19 cellular contexts compared by ENCODE assay signal in the genomic region with DNA sequence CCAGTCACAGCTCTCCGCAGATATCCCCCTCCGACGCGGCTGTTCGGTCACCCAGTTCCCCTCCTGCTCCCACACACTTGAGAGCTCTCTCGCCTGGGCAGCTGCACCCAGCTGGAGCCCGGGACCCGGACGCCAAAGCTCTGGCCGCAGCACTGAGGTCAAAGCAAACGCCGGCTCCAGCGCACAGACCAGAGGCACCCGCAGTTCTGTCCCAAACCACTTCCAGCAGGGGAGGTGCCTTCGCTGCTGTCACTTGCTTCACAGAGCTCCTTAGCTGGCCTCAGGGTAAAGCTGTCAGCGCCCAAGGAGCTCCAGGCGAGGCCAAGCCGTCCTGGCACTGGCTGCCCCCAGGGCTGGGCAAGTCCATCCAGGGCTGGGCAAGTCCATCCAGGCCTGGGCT. TPM values are rescaled to one million over a fixed set of nuclear protein-coding genes. Genes with fewer than 3 reads are reported as not detected.
DNase-seq lines count a peak whose midpoint lies in the region; ATAC-seq, FAIRE-seq and TF ChIP-seq lines count a peak whose summit lies in the region.
"Had no signal": no experiment of that assay in that cellular context is flagged by ENCODE, and none has a peak within 500 bp of the region (broad histone marks: within the 10 kb centered on the region; RNA-seq: fewer than 3 reads in every experiment).

No MANE protein-coding gene starts in this region.

- intact Hi-C loops in kidney (cut with DNase I), result no loop called here
- intact Hi-C loops in gastrocnemius medialis (cut with DNase I; ENCODE audit: low total_unique reads), result no loop called here
- intact Hi-C loops in vagina (cut with DNase I), result no loop called here
- intact Hi-C loops in stomach (cut with DNase I; ENCODE audit: low total_unique reads), result no loop called here

- CTCF ChIA-PET in RWPE1 (lab: Yijun Ruan, JAX), result interaction anchor here (0.7 to 1.4 kb wide), 3 partner anchors 19 to 29 kb away, joined by 3 to 8 read pairs (median 4); no protein-coding TSS in a partner anchor
- CTCF ChIA-PET in activated CD8-positive, alpha-beta memory T cell treated with anti-CD3 and anti-CD28 coated beads, Interleukin-2, amount 10 ng/mL, durations not matched to agents 7 days and 5 days (lab: Charles Lee), result interaction anchor here (1.5 kb wide), 1 partner anchor 18 kb away, joined by 4 read pairs; no protein-coding TSS in a partner anchor

- no peak overlapping the region for H3K4me3 ChIP-seq in kidney (ENCODE audit: low read length in 2 of 2)
- H3K4me3 ChIP-seq in gastrocnemius medialis, result no peak overlapping the region
- no peak overlapping the region for H3K4me3 ChIP-seq in vagina
- no peak overlapping the region for H3K4me3 ChIP-seq in stomach
- H3K4me3 ChIP-seq: GM12878 had no signal

- no peaks in the 10 kb centered on the region for H3K4me1 ChIP-seq in kidney (ENCODE audit: control insufficient read depth in 1 of 2, insufficient read depth in 1 of 2, low read depth in 1 of 2, low read length in 2 of 2)
- peaks cover 0 to 6% of the 10 kb centered on the region in 2 donors for H3K4me1 ChIP-seq in gastrocnemius medialis
- H3K4me1 ChIP-seq in vagina, result no peaks in the 10 kb centered on the region
- H3K4me1 ChIP-seq in stomach, result no peaks in the 10 kb centered on the region

- H3K36me3 Mint-ChIP-seq in activated CD8-positive, alpha-beta memory T cell treated with anti-CD3 and anti-CD28 coated beads, Interleukin-2, amount 10 ng/mL, durations not matched to agents 7 days and 5 days, result no peaks in the 10 kb centered on the region

- in situ Hi-C loops in gastrocnemius medialis (cut with MboI; ENCODE audit: low sequenced_read_pairs in 4 of 4), result no loop called here

- H3K27ac ChIP-seq in RWPE1 (peak overlapping the region; percentile 1; the same call in 1 of the 2 replicates), kidney (ENCODE audit: low read depth in 2 of 2, low read length in 2 of 2) (no peak overlapping the region), gastrocnemius medialis (no peak overlapping the region), vagina (no peak overlapping the region), stomach (no peak overlapping the region)

- no peak overlapping the region for H3K27ac Mint-ChIP-seq in activated CD8-positive, alpha-beta memory T cell treated with anti-CD3 and anti-CD28 coated beads, Interleukin-2, amount 10 ng/mL, durations not matched to agents 7 days and 5 days
- H3K27ac Mint-ChIP-seq: HFFc6 had no signal

- peak; percentile 34 to 36 for ATAC-seq in gastrocnemius medialis
- ATAC-seq in activated CD8-positive, alpha-beta memory T cell treated with anti-CD3 and anti-CD28 coated beads, Interleukin-2, amount 10 ng/mL, durations not matched to agents 7 days and 5 days, result no peak
- ATAC-seq: GM12878, HepG2 had no signal

- TF ChIP-seq POLR2A in gastrocnemius medialis (IDR thresholded peaks at IDR 0.05), result no peak
- no peak for TF ChIP-seq POLR2A in vagina (IDR thresholded peaks at IDR 0.05)
- no peak for TF ChIP-seq POLR2A in stomach (IDR thresholded peaks at IDR 0.05)

- H3K36me3 ChIP-seq in kidney (ENCODE audit: control insufficient read depth in 1 of 2, insufficient read depth in 2 of 2, low read length in 2 of 2), result peaks cover 2 to 3% of the 10 kb centered on the region in 2 donors
- H3K36me3 ChIP-seq in gastrocnemius medialis, result no peaks in the 10 kb centered on the region
- H3K36me3 ChIP-seq in vagina, result no peaks in the 10 kb centered on the region
- H3K36me3 ChIP-seq in stomach, result peaks cover 0 to 37% (median 30%) of the 10 kb centered on the region in 4 donors

- no peak for TF ChIP-seq EP300 in stomach (IDR thresholded peaks at IDR 0.05)

- no peak overlapping the region for H3K9ac ChIP-seq in kidney (ENCODE audit: low read length in 2 of 2)

- peak; percentile 28 for DNase-seq in 8988T
- DNase-seq in RWPE1 (ENCODE audit: low spot score), result no peak
- DNase-seq in kidney, result peak; percentile 78
- DNase-seq in gastrocnemius medialis, result no peak
- no peak for DNase-seq in vagina (ENCODE audit: extremely low spot score in 2 of 2)
- DNase-seq in stomach, result no peak
- DNase-seq in activated CD8-positive, alpha-beta memory T cell treated with anti-CD3 and anti-CD28 coated beads, Interleukin-2, amount 10 ng/mL, durations not matched to agents 7 days and 5 days, result no peak
- DNase-seq: DND-41, GDM1, GOT3, HFFc6, KG1, NCI-H146, NCI-H2081, NCI-H510A, SHP77 had no signal

- H3K27me3 Mint-ChIP-seq in activated CD8-positive, alpha-beta memory T cell treated with anti-CD3 and anti-CD28 coated beads, Interleukin-2, amount 10 ng/mL, durations not matched to agents 7 days and 5 days, result peaks cover 10% of the 10 kb centered on the region

- no peaks in the 10 kb centered on the region for H3K9me3 Mint-ChIP-seq in activated CD8-positive, alpha-beta memory T cell treated with anti-CD3 and anti-CD28 coated beads, Interleukin-2, amount 10 ng/mL, durations not matched to agents 7 days and 5 days (ENCODE audit: low read depth)
- H3K9me3 Mint-ChIP-seq: HFFc6 had no signal

- no peak overlapping the region for H3K4me3 Mint-ChIP-seq in activated CD8-positive, alpha-beta memory T cell treated with anti-CD3 and anti-CD28 coated beads, Interleukin-2, amount 10 ng/mL, durations not matched to agents 7 days and 5 days
- H3K4me3 Mint-ChIP-seq: HFFc6 had no signal

- 69 to 77% (median 76%) methylated on average over 15 to 18 of the region's 18 CpGs for WGBS in stomach, 5 donors

- no peaks in the 10 kb centered on the region for H3K4me1 Mint-ChIP-seq in activated CD8-positive, alpha-beta memory T cell treated with anti-CD3 and anti-CD28 coated beads, Interleukin-2, amount 10 ng/mL, durations not matched to agents 7 days and 5 days

- TF ChIP-seq CTCF in RWPE1 (conservative IDR thresholded peaks at IDR 0.05; ENCODE audit: low read depth) (no peak), kidney (IDR thresholded peaks at IDR 0.05; ENCODE audit: borderline replicate concordance, extremely low read depth, insufficient read depth) (no peak), gastrocnemius medialis (IDR thresholded peaks at IDR 0.05 in 4 of 5, conservative IDR thresholded peaks at IDR 0.05 in 1 of 5) (no peak), vagina (IDR thresholded peaks at IDR 0.05) (no peak), stomach (IDR thresholded peaks at IDR 0.05) (no peak)

- FAIRE-seq in kidney (lab: Jason Lieb, UNC), result no peak
- FAIRE-seq: GM12878, GM18507 had no signal

- POLR2A ChIA-PET in RWPE1 (lab: Yijun Ruan, JAX; ENCODE audit: low non-redundant PET), result no interaction called here

- H3K27me3 ChIP-seq in gastrocnemius medialis (no peaks in the 10 kb centered on the region), vagina (no peaks in the 10 kb centered on the region), stomach (no peaks in the 10 kb centered on the region)

- no peaks in the 10 kb centered on the region for H3K9me3 ChIP-seq in kidney (ENCODE audit: control insufficient read depth in 1 of 2, low read length in 2 of 2)
- no peaks in the 10 kb centered on the region for H3K9me3 ChIP-seq in gastrocnemius medialis
- H3K9me3 ChIP-seq in vagina, result no peaks in the 10 kb centered on the region
- H3K9me3 ChIP-seq in stomach, result no peaks in the 10 kb centered on the region

RNA-seq across cellular contexts. Expression of a gene that starts 27.9 kb away (rescaled TPM):
- 154 TPM for total RNA-seq in kidney
- polyA plus RNA-seq in kidney (ENCODE audit: insufficient read depth, low read depth, low replicate concordance), result 171 TPM
- total RNA-seq in gastrocnemius medialis, result 10 to 100 TPM; 26.0 to 58.7 (median 39.1) TPM
- 33.1 TPM for total RNA-seq in vagina
- total RNA-seq in stomach, result 10 to 100 TPM in 3 of 5 donors, 1 to 10 TPM in 2; 7.1 to 60.5 (median 25.9) TPM
- polyA plus RNA-seq in stomach, result 10 to 100 TPM; 40.1 to 76.9 (median 57.4) TPM
- total RNA-seq in activated CD8-positive, alpha-beta memory T cell treated with anti-CD3 and anti-CD28 coated beads, Interleukin-2, amount 10 ng/mL, durations not matched to agents 7 days and 5 days, result 100 to 1,000 TPM in 1 of 2 experiments, 10 to 100 TPM in 1; 69.9 to 111 TPM

RNA-seq across cellular contexts. Expression of a gene that starts 31.0 kb away (rescaled TPM):
- total RNA-seq in kidney, result 12.1 TPM
- 114 TPM for polyA plus RNA-seq in kidney (ENCODE audit: insufficient read depth, low read depth, low replicate concordance)
- total RNA-seq in gastrocnemius medialis, result 1 to 10 TPM; 2.0 to 6.3 (median 4.1) TPM
- total RNA-seq in vagina, result 32.4 TPM
- 100 to 1,000 TPM in 1 of 5 donors, 10 to 100 TPM in 2, 1 to 10 TPM in 2; 3.6 to 117 (median 16.8) TPM for total RNA-seq in stomach
- polyA plus RNA-seq in stomach, result 10 to 100 TPM; 17.1 to 24.3 (median 19.9) TPM
- total RNA-seq in activated CD8-positive, alpha-beta memory T cell treated with anti-CD3 and anti-CD28 coated beads, Interleukin-2, amount 10 ng/mL, durations not matched to agents 7 days and 5 days, result 100 to 1,000 TPM in 1 of 2 experiments, 10 to 100 TPM in 1; 49.2 to 138 TPM

RNA-seq across cellular contexts. Expression of a gene that starts 59.6 kb away (rescaled TPM):
- total RNA-seq in kidney, result 30.5 TPM
- polyA plus RNA-seq in kidney (ENCODE audit: insufficient read depth, low read depth, low replicate concordance), result 39.6 TPM
- total RNA-seq in gastrocnemius medialis, result 10 to 100 TPM; 13.4 to 20.8 (median 15.5) TPM
- 30.4 TPM for total RNA-seq in vagina
- total RNA-seq in stomach, result 10 to 100 TPM; 12.3 to 49.6 (median 39.3) TPM
- 10 to 100 TPM; 29.9 to 41.7 (median 37.7) TPM for polyA plus RNA-seq in stomach
- 10 to 100 TPM; 38.8 to 54.6 TPM for total RNA-seq in activated CD8-positive, alpha-beta memory T cell treated with anti-CD3 and anti-CD28 coated beads, Interleukin-2, amount 10 ng/mL, durations not matched to agents 7 days and 5 days

RNA-seq across cellular contexts. Expression of a gene that starts 59.7 kb away (rescaled TPM):
- total RNA-seq in kidney (71.2 TPM), gastrocnemius medialis (10 to 100 TPM; 26.9 to 35.1 (median 27.8) TPM), vagina (30.9 TPM), stomach (100 to 1,000 TPM in 1 of 5 donors, 10 to 100 TPM in 3, 1 to 10 TPM in 1; 7.6 to 103 (median 35.8) TPM)
- polyA plus RNA-seq in kidney (ENCODE audit: insufficient read depth, low read depth, low replicate concordance) (60.6 TPM), stomach (10 to 100 TPM; 30.2 to 56.2 (median 35.9) TPM)
- 10 to 100 TPM; 62.6 to 62.7 TPM for total RNA-seq in activated CD8-positive, alpha-beta memory T cell treated with anti-CD3 and anti-CD28 coated beads, Interleukin-2, amount 10 ng/mL, durations not matched to agents 7 days and 5 days

Comparison
In these comparisons a context has a peak if more than half of its experiments do, and no peak if none do; other contexts are left out.
1. DNase-seq: peak in 8988T (single experiment) and kidney (single experiment); none in RWPE1 (single experiment), gastrocnemius medialis (0 of 2), vagina (0 of 2), stomach (single experiment) and activated CD8-positive, alpha-beta memory T cell treated with anti-CD3 and anti-CD28 coated beads, Interleukin-2, amount 10 ng/mL, durations not matched to agents 7 days and 5 days (single experiment).